Comparison of ENCODE assay signal across 8 cellular contexts in the genomic region with DNA sequence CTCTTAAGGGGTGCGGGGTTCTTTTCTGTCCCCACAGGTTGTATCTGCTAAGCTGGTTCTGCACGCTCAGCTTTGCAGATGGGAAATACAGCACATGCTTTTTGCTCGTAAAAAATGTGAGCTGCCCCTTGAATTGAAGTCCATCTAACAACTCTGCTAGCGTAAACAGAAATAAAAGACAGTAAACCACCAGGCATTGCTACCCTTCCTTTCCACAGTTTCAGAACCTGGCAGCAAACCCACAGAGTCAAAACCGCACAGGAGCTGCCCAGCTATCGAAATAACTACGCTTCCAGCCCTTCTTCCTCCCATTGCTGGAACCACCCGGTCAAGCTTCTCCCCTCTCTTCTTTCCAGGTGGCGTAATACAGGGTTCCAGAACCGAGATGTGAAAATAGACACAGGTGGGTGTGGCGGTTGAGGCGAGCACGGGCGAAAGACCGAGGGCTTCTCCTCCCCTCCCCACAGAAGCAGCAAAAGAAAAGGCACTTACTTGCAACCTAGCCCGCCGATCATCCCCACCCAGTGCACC. TPM values are rescaled to one million over a fixed set of nuclear protein-coding genes. Genes with fewer than 3 reads are reported as not detected.
DNase-seq lines count a peak whose midpoint lies in the region; ATAC-seq and TF ChIP-seq lines count a peak whose summit lies in the region.

No MANE protein-coding gene starts in this region.

- no peaks in the 10 kb centered on the region for H3F3A ChIP-seq in PC-9 (ENCODE audit: insufficient read depth, low read depth)

- H3K4me1 ChIP-seq in CD8-positive, alpha-beta memory T cell (ENCODE audit: insufficient read depth, low read length): no peaks in the 10 kb centered on the region
- 0 out of 2 replicates have a peak, but pooled peaks cover 8% of the 10 kb centered on the region for H3K4me1 ChIP-seq in PC-9 (replicated peaks; ENCODE audit: insufficient read depth)
- H3K4me1 ChIP-seq in fibroblast of lung (ENCODE audit: control insufficient read depth, extremely low read depth, insufficient read depth, low read length): peaks cover 5% of the 10 kb centered on the region

- no peaks in the 10 kb centered on the region for H3K27me3 ChIP-seq in CD8-positive, alpha-beta memory T cell (ENCODE audit: insufficient read depth, low read length, poor library complexity, severe bottlenecking)
- no peaks in the 10 kb centered on the region for H3K27me3 ChIP-seq in PC-9 (ENCODE audit: insufficient read depth, low read depth)
- no peaks in the 10 kb centered on the region for H3K27me3 ChIP-seq in fibroblast of lung (ENCODE audit: control insufficient read depth, insufficient read depth, low read length)

- ATAC-seq in GM21576 (IDR thresholded peaks at IDR 0.05; ENCODE audit: unreplicated experiment): peak; percentile 30

- peak overlapping the region in 5 of 7 donors; percentile 12 to 67 (median 56) for H3K4me3 Mint-ChIP-seq in CD8-positive, alpha-beta memory T cell
- H3K4me3 Mint-ChIP-seq in osteocyte (ENCODE audit: unreplicated experiment): peak overlapping the region; percentile 86

- H3K9me2 ChIP-seq in PC-9 (ENCODE audit: insufficient read depth): no peaks in the 10 kb centered on the region

- peaks cover 5 to 18% of the 10 kb centered on the region in 2 donors for H3K27me3 Mint-ChIP-seq in CD8-positive, alpha-beta memory T cell
- H3K27me3 Mint-ChIP-seq in osteocyte (ENCODE audit: unreplicated experiment): no peaks in the 10 kb centered on the region

- peaks cover 0 to 2% (median 0%) of the 10 kb centered on the region in 5 donors for H3K9me3 Mint-ChIP-seq in CD8-positive, alpha-beta memory T cell
- no peaks in the 10 kb centered on the region for H3K9me3 Mint-ChIP-seq in osteocyte (ENCODE audit: unreplicated experiment)

- DNase-seq in CD8-positive, alpha-beta memory T cell: no peak
- DNase-seq in PC-9 (no peak), fibroblast of lung (ENCODE audit: low read depth in 2 of 2) (peak; percentile 42), osteocyte (ENCODE audit: extremely low spot score, unreplicated experiment) (no peak), retina (no peak), GM19240 (ENCODE audit: insufficient read length, low spot score) (no peak)
- DNase-seq in activated naive CD4-positive, alpha-beta T cell treated with Interleukin-2 at 50 U/mL for 16 hours: no peak

- TSS peak; percentile 80 for BruUV-seq in PC-9 (replicated peaks; lab: Mats Ljungman, UMichigan)

- intact Hi-C loops in PC-9 (cut with micrococcal nuclease; ENCODE audit: unreplicated experiment): loop anchor here (5.0 kb wide), 2 partner anchors 133 to 193 kb away; no protein-coding TSS in a partner anchor

- H3K4me3 ChIP-seq in CD8-positive, alpha-beta memory T cell (ENCODE audit: low read length): no peak overlapping the region
- H3K4me3 ChIP-seq in PC-9: peak overlapping the region; percentile 55
- H3K4me3 ChIP-seq in fibroblast of lung (replicated peaks in 1 of 4; ENCODE audit: control extremely low read depth in 1 of 4, insufficient read depth in 1 of 4, low read depth in 3 of 4, low read length in 4 of 4): peak overlapping the region; percentile 87 to 98 (median 92)

- TF ChIP-seq CTCF in PC-9 (conservative IDR thresholded peaks at IDR 0.05) (no peak), fibroblast of lung (conservative IDR thresholded peaks at IDR 0.05 in 1 of 2, IDR thresholded peaks at IDR 0.05 in 1 of 2; ENCODE audit: low read depth in 1 of 2, low read length in 2 of 2) (no peak), osteocyte (IDR thresholded peaks at IDR 0.05) (no peak)

- CTCF ChIA-PET in CD8-positive, alpha-beta memory T cell (lab: Charles Lee): no interaction called here
- CTCF ChIA-PET in PC-9 (lab: Charles Lee): no interaction called here

- POLR2A ChIA-PET in CD8-positive, alpha-beta memory T cell (lab: Charles Lee): no interaction called here
- POLR2A ChIA-PET in PC-9 (lab: Charles Lee; ENCODE audit: unreplicated experiment): interaction anchor here (0.5 to 0.7 kb wide), 3 partner anchors 79 to 1533 kb away, joined by 3 to 4 read pairs (median 4); no protein-coding TSS in a partner anchor

- H3K27ac ChIP-seq in CD8-positive, alpha-beta memory T cell (ENCODE audit: low read depth, low read length): no peak overlapping the region
- H3K27ac ChIP-seq in PC-9 (no peak overlapping the region), fibroblast of lung (ENCODE audit: insufficient read depth, low read length) (peak overlapping the region; percentile 45)

- no peak overlapping the region for H3K27ac Mint-ChIP-seq in CD8-positive, alpha-beta memory T cell
- H3K27ac Mint-ChIP-seq in osteocyte (ENCODE audit: unreplicated experiment): peak overlapping the region; percentile 71

- H3K79me2 ChIP-seq in PC-9 (ENCODE audit: low read depth): no peaks in the 10 kb centered on the region
- peaks cover 39% of the 10 kb centered on the region for H3K79me2 ChIP-seq in fibroblast of lung (ENCODE audit: control insufficient read depth, insufficient read depth, low read length)

- H4K20me1 ChIP-seq in PC-9 (ENCODE audit: insufficient read depth) (no peaks in the 10 kb centered on the region), fibroblast of lung (ENCODE audit: control insufficient read depth, extremely low read depth, insufficient read depth, low read length) (no peaks in the 10 kb centered on the region)

- H3K36me3 Mint-ChIP-seq in CD8-positive, alpha-beta memory T cell: no peaks in the 10 kb centered on the region
- H3K36me3 Mint-ChIP-seq in osteocyte (ENCODE audit: unreplicated experiment): no peaks in the 10 kb centered on the region

- peak overlapping the region; percentile 84 for H3K4me2 ChIP-seq in PC-9
- H3K4me2 ChIP-seq in fibroblast of lung (ENCODE audit: extremely low read depth, insufficient read depth, low read length): peak overlapping the region; percentile 69

- peaks cover 6 to 10% (median 9%) of the 10 kb centered on the region in 3 donors for H3K4me1 Mint-ChIP-seq in CD8-positive, alpha-beta memory T cell
- peaks cover 27% of the 10 kb centered on the region for H3K4me1 Mint-ChIP-seq in osteocyte (ENCODE audit: unreplicated experiment)

- no peaks in the 10 kb centered on the region for H3K9me3 ChIP-seq in CD8-positive, alpha-beta memory T cell (ENCODE audit: low read length)
- H3K9me3 ChIP-seq in PC-9 (ENCODE audit: insufficient read depth, low read depth): no peaks in the 10 kb centered on the region
- H3K9me3 ChIP-seq in fibroblast of lung (ENCODE audit: control insufficient read depth, insufficient read depth, low read depth, low read length): no peaks in the 10 kb centered on the region

- H3K36me3 ChIP-seq in CD8-positive, alpha-beta memory T cell (ENCODE audit: insufficient read depth, low read length): no peaks in the 10 kb centered on the region
- H3K36me3 ChIP-seq in PC-9 (ENCODE audit: low read depth) (no peaks in the 10 kb centered on the region), fibroblast of lung (ENCODE audit: control insufficient read depth, insufficient read depth, low read length) (no peaks in the 10 kb centered on the region)

- peak overlapping the region; percentile 77 for H2AFZ ChIP-seq in PC-9
- peak overlapping the region; percentile 66 for H2AFZ ChIP-seq in fibroblast of lung (ENCODE audit: low read length)

- peak overlapping the region; percentile 60 for H3K9ac ChIP-seq in fibroblast of lung (ENCODE audit: insufficient read depth, low read length)

RNA-seq across cellular contexts. Expression of a gene that starts 0.5 kb away (rescaled TPM):
- total RNA-seq in CD8-positive, alpha-beta memory T cell: not detected
- polyA plus RNA-seq in CD8-positive, alpha-beta memory T cell: not detected
- total RNA-seq in PC-9 (2021): 3.4 and 5.2 TPM in 2 replicates
- 58.6 and 105 TPM in 2 replicates for total RNA-seq in fibroblast of lung
- 31.2 and 64.2 TPM in 2 replicates for polyA plus RNA-seq in fibroblast of lung
- 15.7 and 34.1 TPM in 2 replicates for polyA plus RNA-seq in fibroblast of lung (2012)
- polyA minus RNA-seq in fibroblast of lung (ENCODE audit: low replicate concordance): 98.1 and 102 TPM in 2 replicates
- total RNA-seq in osteocyte: 6.6 and 6.8 TPM in 2 replicates

Comparison
In these comparisons a context has a peak if more than half of its experiments do, and no peak if none do; other contexts are left out.
1. DNase-seq: peak in fibroblast of lung (2 of 2); none in CD8-positive, alpha-beta memory T cell (0 of 5), PC-9 (0 of 2), osteocyte (single experiment), retina (single experiment), activated naive CD4-positive, alpha-beta T cell treated with Interleukin-2 at 50 U/mL for 16 hours (single experiment) and GM19240 (single experiment).